In the genomic region with DNA sequence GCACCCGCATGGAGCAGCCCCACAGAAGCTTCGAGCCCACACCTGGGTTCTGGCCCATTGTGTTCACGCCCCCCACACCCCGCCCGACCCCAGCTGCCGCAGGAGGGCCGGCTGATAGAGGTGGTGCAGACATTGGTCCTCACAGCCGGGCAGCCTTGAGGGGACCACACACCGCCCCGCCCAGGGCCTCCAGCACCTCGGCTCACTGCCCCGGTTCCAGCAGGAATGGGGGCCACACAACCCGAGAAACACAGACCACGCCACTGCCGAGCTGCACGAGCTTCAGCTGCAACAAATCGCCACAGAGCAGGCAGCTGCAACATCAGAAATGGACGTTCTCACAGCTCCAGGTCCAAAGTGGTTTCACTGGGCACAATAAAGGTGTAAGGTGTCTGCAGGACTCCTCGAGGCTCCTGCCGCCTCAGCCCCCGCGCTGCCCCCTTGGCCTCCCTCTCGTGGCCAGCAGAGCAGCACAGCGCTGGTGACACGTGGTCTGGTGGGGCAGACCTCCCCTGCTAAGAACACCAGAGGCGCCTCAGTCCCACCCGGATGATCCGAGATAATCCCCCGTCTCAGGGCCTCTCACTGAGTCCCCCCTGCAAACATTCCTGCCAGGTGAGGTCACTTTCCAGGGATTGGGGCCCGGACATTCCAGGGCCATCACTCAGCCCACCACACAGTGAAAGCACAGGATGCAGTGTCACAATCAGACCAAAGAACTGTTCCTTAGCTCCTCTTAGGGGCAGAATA, we compare ENCODE assay signal across 2 cellular contexts.
TF ChIP-seq lines count a peak whose summit lies in the region.

No MANE protein-coding gene starts in this region.

TF ChIP-seq in A549, 52 proteins besides CTCF, POLR2A, EP300 and RAD21 (continued from another document):
- TF ChIP-seq, protein P1, sequence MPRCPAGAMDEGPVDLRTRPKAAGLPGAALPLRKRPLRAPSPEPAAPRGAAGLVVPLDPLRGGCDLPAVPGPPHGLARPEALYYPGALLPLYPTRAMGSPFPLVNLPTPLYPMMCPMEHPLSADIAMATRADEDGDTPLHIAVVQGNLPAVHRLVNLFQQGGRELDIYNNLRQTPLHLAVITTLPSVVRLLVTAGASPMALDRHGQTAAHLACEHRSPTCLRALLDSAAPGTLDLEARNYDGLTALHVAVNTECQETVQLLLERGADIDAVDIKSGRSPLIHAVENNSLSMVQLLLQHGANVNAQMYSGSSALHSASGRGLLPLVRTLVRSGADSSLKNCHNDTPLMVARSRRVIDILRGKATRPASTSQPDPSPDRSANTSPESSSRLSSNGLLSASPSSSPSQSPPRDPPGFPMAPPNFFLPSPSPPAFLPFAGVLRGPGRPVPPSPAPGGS (IDR thresholded peaks at IDR 0.05): no peak
- TF ChIP-seq, protein P2, sequence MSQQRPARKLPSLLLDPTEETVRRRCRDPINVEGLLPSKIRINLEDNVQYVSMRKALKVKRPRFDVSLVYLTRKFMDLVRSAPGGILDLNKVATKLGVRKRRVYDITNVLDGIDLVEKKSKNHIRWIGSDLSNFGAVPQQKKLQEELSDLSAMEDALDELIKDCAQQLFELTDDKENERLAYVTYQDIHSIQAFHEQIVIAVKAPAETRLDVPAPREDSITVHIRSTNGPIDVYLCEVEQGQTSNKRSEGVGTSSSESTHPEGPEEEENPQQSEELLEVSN (IDR thresholded peaks at IDR 0.05; ENCODE audit: borderline replicate concordance, low read depth): peak; percentile 50; the same call in 1 of the 2 replicates
- TF ChIP-seq HDAC2 (IDR thresholded peaks at IDR 0.05) (no peak), CEBPB (IDR thresholded peaks at IDR 0.05) (peak in 1 of 2 experiments; percentile 42; a peak in 1 of 4 replicates), KDM5A (IDR thresholded peaks at IDR 0.05) (no peak), NR3C1 (IDR thresholded peaks at IDR 0.05) (no peak), GATA3 (IDR thresholded peaks at IDR 0.05; ENCODE audit: borderline replicate concordance) (no peak), HOXA7 (CRISPR knock-in tag; IDR thresholded peaks at IDR 0.05) (no peak)

TF ChIP-seq in HepG2, 621 proteins besides CTCF, POLR2A, EP300 and RAD21 (continued from another document and continues in another):
- TF ChIP-seq, protein P3, sequence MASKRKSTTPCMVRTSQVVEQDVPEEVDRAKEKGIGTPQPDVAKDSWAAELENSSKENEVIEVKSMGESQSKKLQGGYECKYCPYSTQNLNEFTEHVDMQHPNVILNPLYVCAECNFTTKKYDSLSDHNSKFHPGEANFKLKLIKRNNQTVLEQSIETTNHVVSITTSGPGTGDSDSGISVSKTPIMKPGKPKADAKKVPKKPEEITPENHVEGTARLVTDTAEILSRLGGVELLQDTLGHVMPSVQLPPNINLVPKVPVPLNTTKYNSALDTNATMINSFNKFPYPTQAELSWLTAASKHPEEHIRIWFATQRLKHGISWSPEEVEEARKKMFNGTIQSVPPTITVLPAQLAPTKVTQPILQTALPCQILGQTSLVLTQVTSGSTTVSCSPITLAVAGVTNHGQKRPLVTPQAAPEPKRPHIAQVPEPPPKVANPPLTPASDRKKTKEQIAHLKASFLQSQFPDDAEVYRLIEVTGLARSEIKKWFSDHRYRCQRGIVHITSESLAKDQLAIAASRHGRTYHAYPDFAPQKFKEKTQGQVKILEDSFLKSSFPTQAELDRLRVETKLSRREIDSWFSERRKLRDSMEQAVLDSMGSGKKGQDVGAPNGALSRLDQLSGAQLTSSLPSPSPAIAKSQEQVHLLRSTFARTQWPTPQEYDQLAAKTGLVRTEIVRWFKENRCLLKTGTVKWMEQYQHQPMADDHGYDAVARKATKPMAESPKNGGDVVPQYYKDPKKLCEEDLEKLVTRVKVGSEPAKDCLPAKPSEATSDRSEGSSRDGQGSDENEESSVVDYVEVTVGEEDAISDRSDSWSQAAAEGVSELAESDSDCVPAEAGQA (IDR thresholded peaks at IDR 0.05; ENCODE audit: low read depth): no peak
- TF ChIP-seq, protein P3 (CRISPR knock-in tag; IDR thresholded peaks at IDR 0.05; ENCODE audit: borderline replicate concordance): no peak
- TF ChIP-seq ZNF331 (CRISPR knock-in tag; IDR thresholded peaks at IDR 0.05) (peak; percentile 78), PHF8 (CRISPR knock-in tag; IDR thresholded peaks at IDR 0.05) (peak; percentile 55), ZNF768 (CRISPR knock-in tag; IDR thresholded peaks at IDR 0.05) (peak; percentile 80), TEAD3 (CRISPR knock-in tag; optimal IDR thresholded peaks at IDR 0.05; ENCODE audit: borderline replicate concordance) (peak; percentile 100), CEBPB (IDR thresholded peaks at IDR 0.05; ENCODE audit: borderline replicate concordance, low read depth, low read length) (peak; percentile 85), KDM5B (CRISPR knock-in tag; IDR thresholded peaks at IDR 0.05; ENCODE audit: borderline replicate concordance) (peak; percentile 96), YEATS2 (CRISPR knock-in tag; IDR thresholded peaks at IDR 0.05; ENCODE audit: borderline replicate concordance) (0 out of 2 replicates have a peak, but pooled peaks have one; percentile 15), ZNF7 (CRISPR knock-in tag; IDR thresholded peaks at IDR 0.05) (no peak), ATAD3A (CRISPR knock-in tag; IDR thresholded peaks at IDR 0.05) (no peak), DPF2 (CRISPR knock-in tag; IDR thresholded peaks at IDR 0.05; ENCODE audit: borderline replicate concordance, low read depth) (peak; percentile 87; the same call in 1 of the 2 replicates), ZNF607 (CRISPR knock-in tag; IDR thresholded peaks at IDR 0.05; ENCODE audit: borderline replicate concordance) (peak; percentile 47; the same call in 1 of the 2 replicates), ZNF709 (CRISPR knock-in tag; IDR thresholded peaks at IDR 0.05) (peak; percentile 69; the same call in 1 of the 2 replicates), KDM6A (CRISPR knock-in tag; IDR thresholded peaks at IDR 0.05; ENCODE audit: low read depth) (peak; percentile 81; the same call in 1 of the 2 replicates), ZNF570 (CRISPR knock-in tag; IDR thresholded peaks at IDR 0.05; ENCODE audit: borderline replicate concordance) (no peak)
- TF ChIP-seq, protein P4, sequence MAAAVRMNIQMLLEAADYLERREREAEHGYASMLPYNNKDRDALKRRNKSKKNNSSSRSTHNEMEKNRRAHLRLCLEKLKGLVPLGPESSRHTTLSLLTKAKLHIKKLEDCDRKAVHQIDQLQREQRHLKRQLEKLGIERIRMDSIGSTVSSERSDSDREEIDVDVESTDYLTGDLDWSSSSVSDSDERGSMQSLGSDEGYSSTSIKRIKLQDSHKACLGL (CRISPR knock-in tag; IDR thresholded peaks at IDR 0.05): peak; percentile 70; the same call in 1 of the 2 replicates
- TF ChIP-seq, protein P5, sequence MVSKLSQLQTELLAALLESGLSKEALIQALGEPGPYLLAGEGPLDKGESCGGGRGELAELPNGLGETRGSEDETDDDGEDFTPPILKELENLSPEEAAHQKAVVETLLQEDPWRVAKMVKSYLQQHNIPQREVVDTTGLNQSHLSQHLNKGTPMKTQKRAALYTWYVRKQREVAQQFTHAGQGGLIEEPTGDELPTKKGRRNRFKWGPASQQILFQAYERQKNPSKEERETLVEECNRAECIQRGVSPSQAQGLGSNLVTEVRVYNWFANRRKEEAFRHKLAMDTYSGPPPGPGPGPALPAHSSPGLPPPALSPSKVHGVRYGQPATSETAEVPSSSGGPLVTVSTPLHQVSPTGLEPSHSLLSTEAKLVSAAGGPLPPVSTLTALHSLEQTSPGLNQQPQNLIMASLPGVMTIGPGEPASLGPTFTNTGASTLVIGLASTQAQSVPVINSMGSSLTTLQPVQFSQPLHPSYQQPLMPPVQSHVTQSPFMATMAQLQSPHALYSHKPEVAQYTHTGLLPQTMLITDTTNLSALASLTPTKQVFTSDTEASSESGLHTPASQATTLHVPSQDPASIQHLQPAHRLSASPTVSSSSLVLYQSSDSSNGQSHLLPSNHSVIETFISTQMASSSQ (IDR thresholded peaks at IDR 0.05; ENCODE audit: low read depth): no peak
- TF ChIP-seq, protein P5 (CRISPR knock-in tag; IDR thresholded peaks at IDR 0.05; ENCODE audit: borderline replicate concordance): peak; percentile 58; the same call in 1 of the 2 replicates
- TF ChIP-seq, protein P6, sequence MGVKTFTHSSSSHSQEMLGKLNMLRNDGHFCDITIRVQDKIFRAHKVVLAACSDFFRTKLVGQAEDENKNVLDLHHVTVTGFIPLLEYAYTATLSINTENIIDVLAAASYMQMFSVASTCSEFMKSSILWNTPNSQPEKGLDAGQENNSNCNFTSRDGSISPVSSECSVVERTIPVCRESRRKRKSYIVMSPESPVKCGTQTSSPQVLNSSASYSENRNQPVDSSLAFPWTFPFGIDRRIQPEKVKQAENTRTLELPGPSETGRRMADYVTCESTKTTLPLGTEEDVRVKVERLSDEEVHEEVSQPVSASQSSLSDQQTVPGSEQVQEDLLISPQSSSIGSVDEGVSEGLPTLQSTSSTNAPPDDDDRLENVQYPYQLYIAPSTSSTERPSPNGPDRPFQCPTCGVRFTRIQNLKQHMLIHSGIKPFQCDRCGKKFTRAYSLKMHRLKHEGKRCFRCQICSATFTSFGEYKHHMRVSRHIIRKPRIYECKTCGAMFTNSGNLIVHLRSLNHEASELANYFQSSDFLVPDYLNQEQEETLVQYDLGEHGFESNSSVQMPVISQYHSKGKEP (CRISPR knock-in tag; IDR thresholded peaks at IDR 0.05): no peak
- TF ChIP-seq, protein P7, sequence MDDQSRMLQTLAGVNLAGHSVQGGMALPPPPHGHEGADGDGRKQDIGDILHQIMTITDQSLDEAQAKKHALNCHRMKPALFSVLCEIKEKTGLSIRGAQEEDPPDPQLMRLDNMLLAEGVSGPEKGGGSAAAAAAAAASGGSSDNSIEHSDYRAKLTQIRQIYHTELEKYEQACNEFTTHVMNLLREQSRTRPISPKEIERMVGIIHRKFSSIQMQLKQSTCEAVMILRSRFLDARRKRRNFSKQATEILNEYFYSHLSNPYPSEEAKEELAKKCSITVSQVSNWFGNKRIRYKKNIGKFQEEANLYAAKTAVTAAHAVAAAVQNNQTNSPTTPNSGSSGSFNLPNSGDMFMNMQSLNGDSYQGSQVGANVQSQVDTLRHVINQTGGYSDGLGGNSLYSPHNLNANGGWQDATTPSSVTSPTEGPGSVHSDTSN (CRISPR knock-in tag; IDR thresholded peaks at IDR 0.05; ENCODE audit: borderline replicate concordance): no peak
- TF ChIP-seq, protein P8, sequence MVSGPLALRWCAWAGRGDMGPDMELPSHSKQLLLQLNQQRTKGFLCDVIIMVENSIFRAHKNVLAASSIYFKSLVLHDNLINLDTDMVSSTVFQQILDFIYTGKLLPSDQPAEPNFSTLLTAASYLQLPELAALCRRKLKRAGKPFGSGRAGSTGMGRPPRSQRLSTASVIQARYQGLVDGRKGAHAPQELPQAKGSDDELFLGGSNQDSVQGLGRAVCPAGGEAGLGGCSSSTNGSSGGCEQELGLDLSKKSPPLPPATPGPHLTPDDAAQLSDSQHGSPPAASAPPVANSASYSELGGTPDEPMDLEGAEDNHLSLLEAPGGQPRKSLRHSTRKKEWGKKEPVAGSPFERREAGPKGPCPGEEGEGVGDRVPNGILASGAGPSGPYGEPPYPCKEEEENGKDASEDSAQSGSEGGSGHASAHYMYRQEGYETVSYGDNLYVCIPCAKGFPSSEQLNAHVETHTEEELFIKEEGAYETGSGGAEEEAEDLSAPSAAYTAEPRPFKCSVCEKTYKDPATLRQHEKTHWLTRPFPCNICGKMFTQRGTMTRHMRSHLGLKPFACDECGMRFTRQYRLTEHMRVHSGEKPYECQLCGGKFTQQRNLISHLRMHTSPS (CRISPR knock-in tag; IDR thresholded peaks at IDR 0.05; ENCODE audit: low read depth): peak; percentile 48; the same call in 1 of the 2 replicates
- TF ChIP-seq, protein P9, sequence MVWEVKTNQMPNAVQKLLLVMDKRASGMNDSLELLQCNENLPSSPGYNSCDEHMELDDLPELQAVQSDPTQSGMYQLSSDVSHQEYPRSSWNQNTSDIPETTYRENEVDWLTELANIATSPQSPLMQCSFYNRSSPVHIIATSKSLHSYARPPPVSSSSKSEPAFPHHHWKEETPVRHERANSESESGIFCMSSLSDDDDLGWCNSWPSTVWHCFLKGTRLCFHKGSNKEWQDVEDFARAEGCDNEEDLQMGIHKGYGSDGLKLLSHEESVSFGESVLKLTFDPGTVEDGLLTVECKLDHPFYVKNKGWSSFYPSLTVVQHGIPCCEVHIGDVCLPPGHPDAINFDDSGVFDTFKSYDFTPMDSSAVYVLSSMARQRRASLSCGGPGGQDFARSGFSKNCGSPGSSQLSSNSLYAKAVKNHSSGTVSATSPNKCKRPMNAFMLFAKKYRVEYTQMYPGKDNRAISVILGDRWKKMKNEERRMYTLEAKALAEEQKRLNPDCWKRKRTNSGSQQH (CRISPR knock-in tag; IDR thresholded peaks at IDR 0.05; ENCODE audit: low read depth): no peak
